1 cellular context compared by ENCODE assay signal in the genomic region with DNA sequence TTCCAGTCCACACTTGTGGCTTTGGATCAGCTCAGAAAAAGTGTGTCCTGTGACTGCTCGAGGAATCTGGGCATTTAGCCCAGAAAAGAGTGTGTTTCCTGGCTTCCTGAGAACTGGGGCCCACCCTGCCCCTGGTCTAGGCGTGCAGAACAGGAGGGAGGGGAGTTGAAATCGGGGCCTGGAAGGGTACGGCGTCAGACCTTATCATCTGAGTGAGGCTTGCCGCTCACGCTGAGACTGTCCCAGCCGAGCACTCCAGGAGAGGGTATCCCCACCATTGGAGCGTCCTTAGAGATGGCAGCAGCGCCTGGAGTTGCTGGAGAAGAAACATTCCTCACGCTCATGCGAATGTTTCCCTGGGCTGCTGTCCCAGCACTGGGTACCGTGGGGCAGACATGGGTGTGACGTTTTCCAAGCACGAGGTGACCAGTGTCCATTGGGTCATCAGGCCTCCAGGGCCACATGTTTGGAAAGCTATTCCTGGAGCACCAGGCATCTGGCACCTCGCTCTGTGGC.
TF ChIP-seq lines count a peak whose summit lies in the region.

No MANE protein-coding gene starts in this region.

TF ChIP-seq in HCT116, 20 proteins besides CTCF, POLR2A, EP300 and RAD21 (continued from another document):
- TF ChIP-seq, protein P1, sequence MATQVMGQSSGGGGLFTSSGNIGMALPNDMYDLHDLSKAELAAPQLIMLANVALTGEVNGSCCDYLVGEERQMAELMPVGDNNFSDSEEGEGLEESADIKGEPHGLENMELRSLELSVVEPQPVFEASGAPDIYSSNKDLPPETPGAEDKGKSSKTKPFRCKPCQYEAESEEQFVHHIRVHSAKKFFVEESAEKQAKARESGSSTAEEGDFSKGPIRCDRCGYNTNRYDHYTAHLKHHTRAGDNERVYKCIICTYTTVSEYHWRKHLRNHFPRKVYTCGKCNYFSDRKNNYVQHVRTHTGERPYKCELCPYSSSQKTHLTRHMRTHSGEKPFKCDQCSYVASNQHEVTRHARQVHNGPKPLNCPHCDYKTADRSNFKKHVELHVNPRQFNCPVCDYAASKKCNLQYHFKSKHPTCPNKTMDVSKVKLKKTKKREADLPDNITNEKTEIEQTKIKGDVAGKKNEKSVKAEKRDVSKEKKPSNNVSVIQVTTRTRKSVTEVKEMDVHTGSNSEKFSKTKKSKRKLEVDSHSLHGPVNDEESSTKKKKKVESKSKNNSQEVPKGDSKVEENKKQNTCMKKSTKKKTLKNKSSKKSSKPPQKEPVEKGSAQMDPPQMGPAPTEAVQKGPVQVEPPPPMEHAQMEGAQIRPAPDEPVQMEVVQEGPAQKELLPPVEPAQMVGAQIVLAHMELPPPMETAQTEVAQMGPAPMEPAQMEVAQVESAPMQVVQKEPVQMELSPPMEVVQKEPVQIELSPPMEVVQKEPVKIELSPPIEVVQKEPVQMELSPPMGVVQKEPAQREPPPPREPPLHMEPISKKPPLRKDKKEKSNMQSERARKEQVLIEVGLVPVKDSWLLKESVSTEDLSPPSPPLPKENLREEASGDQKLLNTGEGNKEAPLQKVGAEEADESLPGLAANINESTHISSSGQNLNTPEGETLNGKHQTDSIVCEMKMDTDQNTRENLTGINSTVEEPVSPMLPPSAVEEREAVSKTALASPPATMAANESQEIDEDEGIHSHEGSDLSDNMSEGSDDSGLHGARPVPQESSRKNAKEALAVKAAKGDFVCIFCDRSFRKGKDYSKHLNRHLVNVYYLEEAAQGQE (IDR thresholded peaks at IDR 0.05; ENCODE audit: low read depth), result no peak
